ENCODE assay signal across 1 cellular context in the genomic region with DNA sequence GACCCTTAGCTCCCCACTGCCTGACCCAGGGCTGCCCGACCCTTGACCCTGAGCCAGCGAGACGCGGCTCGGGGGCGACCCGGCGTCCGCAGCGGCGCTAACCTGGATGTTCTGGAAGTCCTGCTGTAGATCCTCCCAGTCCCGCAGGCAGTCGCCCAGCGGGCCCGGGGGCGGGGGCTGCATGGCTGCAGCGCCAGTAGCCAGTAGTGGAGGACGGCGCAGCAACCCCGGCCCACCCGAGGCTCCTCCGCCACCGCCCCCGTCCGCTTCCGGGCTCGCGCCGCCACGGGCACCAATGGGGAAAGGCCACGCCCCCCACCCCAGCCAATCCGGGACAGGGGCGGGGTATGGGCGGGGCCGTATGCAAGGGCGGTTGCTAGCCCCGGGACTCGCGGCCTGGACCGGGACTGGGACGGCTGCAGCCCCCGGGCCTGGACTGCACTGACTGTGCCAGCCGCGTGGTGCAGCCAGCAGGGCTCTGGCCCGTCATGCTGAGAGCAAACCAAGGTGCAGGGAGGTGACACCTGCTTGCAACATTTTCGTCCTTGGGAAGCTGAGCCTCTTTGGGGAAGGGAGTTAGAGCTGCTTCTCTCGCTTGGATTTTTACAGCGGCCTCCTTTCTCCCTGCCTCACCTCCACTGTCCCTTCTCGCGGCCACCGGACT.
A peak's percentile ranks its signal among the peaks of the same experiment; 100 is the strongest.
TF ChIP-seq lines count a peak whose summit lies in the region.

TMEM120A (minus strand) TSS at position 208 of the 664 bp plus-strand sequence; CDS start at position 183, 25 bp downstream.

TF ChIP-seq in GM12878, 131 proteins besides CTCF, POLR2A, EP300 and RAD21 (continued from another document):
- no peak for TF ChIP-seq PRDM15 (CRISPR knock-in tag; IDR thresholded peaks at IDR 0.05)
- TF ChIP-seq RUNX3 (IDR thresholded peaks at IDR 0.05; ENCODE audit: low read length), result no peak
- TF ChIP-seq KLF5 (IDR thresholded peaks at IDR 0.05; ENCODE audit: partially characterized antibody), result no peak
- no peak for TF ChIP-seq RCOR1 (conservative IDR thresholded peaks at IDR 0.05; ENCODE audit: low read depth, low read length)
- TF ChIP-seq ZNF274 (IDR thresholded peaks at IDR 0.05; ENCODE audit: insufficient read depth, insufficient read length), result no peak
- no peak for TF ChIP-seq ZZZ3 (IDR thresholded peaks at IDR 0.05; ENCODE audit: control insufficient read depth, insufficient read length, low read depth)
- no peak for TF ChIP-seq DPF2 (IDR thresholded peaks at IDR 0.05)
- TF ChIP-seq, protein P1, sequence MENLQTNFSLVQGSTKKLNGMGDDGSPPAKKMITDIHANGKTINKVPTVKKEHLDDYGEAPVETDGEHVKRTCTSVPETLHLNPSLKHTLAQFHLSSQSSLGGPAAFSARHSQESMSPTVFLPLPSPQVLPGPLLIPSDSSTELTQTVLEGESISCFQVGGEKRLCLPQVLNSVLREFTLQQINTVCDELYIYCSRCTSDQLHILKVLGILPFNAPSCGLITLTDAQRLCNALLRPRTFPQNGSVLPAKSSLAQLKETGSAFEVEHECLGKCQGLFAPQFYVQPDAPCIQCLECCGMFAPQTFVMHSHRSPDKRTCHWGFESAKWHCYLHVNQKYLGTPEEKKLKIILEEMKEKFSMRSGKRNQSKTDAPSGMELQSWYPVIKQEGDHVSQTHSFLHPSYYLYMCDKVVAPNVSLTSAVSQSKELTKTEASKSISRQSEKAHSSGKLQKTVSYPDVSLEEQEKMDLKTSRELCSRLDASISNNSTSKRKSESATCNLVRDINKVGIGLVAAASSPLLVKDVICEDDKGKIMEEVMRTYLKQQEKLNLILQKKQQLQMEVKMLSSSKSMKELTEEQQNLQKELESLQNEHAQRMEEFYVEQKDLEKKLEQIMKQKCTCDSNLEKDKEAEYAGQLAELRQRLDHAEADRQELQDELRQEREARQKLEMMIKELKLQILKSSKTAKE (IDR thresholded peaks at IDR 0.05; ENCODE audit: low read depth, poor library complexity, severe bottlenecking), result no peak
- TF ChIP-seq CHD2 (IDR thresholded peaks at IDR 0.05; ENCODE audit: borderline replicate concordance, low read depth, low read length), result no peak; the same call in 1 of the 2 replicates
- no peak for TF ChIP-seq SUZ12 (IDR thresholded peaks at IDR 0.05; ENCODE audit: unreplicated experiment)
- TF ChIP-seq BCL3 (IDR thresholded peaks at IDR 0.05; ENCODE audit: borderline replicate concordance, insufficient read depth, low read depth, low read length, poor library complexity, severe bottlenecking), result peak; percentile 48
- TF ChIP-seq ATF2 (IDR thresholded peaks at IDR 0.05; ENCODE audit: low read length), result no peak
- TF ChIP-seq KAT2A (conservative IDR thresholded peaks at IDR 0.05; ENCODE audit: control insufficient read depth, low read depth, low read length), result no peak
- no peak for TF ChIP-seq ZBED1 (IDR thresholded peaks at IDR 0.05; ENCODE audit: borderline replicate concordance)
- 0 out of 2 replicates have a peak, but pooled peaks have one; percentile 7 for TF ChIP-seq CREM (IDR thresholded peaks at IDR 0.05; ENCODE audit: low read depth)
- TF ChIP-seq NR2C2 (IDR thresholded peaks at IDR 0.05; ENCODE audit: borderline replicate concordance, control insufficient read depth, insufficient read length, low read depth), result no peak
- TF ChIP-seq SMC3 (IDR thresholded peaks at IDR 0.05; ENCODE audit: borderline replicate concordance, low read length), result no peak
- no peak for TF ChIP-seq WRNIP1 (IDR thresholded peaks at IDR 0.05; ENCODE audit: borderline replicate concordance, low read depth, low read length)
- TF ChIP-seq STAT3 (IDR thresholded peaks at IDR 0.05; ENCODE audit: low read depth, low read length), result no peak
